1 cellular context compared by ENCODE assay signal in the genomic region with DNA sequence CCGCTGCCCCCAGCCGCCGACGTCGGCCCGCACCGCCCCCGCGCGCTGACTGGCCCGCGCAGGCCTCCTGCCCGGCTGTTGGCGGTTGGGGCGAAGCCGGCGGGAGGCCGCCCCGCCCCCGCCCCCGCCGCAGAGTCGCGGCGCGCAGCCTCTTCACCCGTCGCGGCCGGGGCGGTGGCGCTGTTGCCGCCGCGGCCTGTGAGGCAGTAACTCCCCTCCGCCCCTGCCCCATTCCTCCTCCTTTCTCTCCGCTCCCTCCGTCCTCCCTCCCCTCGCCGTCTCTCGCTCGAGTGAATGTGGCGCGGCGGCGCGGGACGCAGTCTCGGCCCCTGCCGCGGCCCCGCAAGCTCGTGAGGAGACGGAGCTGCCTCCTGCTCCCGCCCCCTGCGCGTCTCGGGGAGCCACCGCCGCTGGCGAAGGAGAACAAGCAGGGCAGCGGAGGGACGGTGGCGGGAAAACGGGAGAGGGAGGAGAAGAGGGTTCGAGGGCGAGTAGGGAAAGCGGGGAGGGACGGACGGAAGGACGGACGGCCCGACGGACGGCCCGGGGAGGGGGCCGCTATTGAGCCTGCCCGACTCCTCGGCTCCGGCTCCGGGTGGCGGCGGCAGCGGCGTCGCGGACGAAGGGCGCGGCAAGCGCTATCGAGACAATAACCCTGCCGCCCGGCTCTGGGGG.
A peak's percentile ranks its signal among the peaks of the same experiment; 100 is the strongest.
TF ChIP-seq lines count a peak whose summit lies in the region.

No MANE protein-coding gene starts in this region.

TF ChIP-seq in GM12878, 131 proteins besides CTCF, POLR2A, EP300 and RAD21 (continued from another document and continues in another):
- TF ChIP-seq RB1 (IDR thresholded peaks at IDR 0.05; ENCODE audit: borderline replicate concordance) (peak; percentile 77; the same call in 1 of the 2 replicates), MTA2 (IDR thresholded peaks at IDR 0.05; ENCODE audit: low read depth) (no peak), ZSCAN29 (IDR thresholded peaks at IDR 0.05) (no peak), IRF4 (IDR thresholded peaks at IDR 0.05; ENCODE audit: low read depth, low read length) (no peak), KLF5 (IDR thresholded peaks at IDR 0.05; ENCODE audit: partially characterized antibody) (no peak), SIN3A (IDR thresholded peaks at IDR 0.05; ENCODE audit: low read depth, low read length) (peak; percentile 57; the same call in 1 of the 2 replicates), RELA (IDR thresholded peaks at IDR 0.05; ENCODE audit: borderline replicate concordance, partially characterized antibody) (no peak), POLR2AphosphoS5 (IDR thresholded peaks at IDR 0.05; ENCODE audit: low read length) (0 out of 2 replicates have a peak, but pooled peaks have one; percentile 10), HDAC6 (IDR thresholded peaks at IDR 0.05; ENCODE audit: unreplicated experiment) (peak; percentile 15), STAT3 (IDR thresholded peaks at IDR 0.05; ENCODE audit: low read depth, low read length) (no peak), STAT1 (conservative IDR thresholded peaks at IDR 0.05) (0 out of 2 replicates have a peak, but pooled peaks have one; percentile 16), HCFC1 (IDR thresholded peaks at IDR 0.05; ENCODE audit: low read length) (no peak), GATAD2B (conservative IDR thresholded peaks at IDR 0.05; ENCODE audit: low read depth) (0 out of 2 replicates have a peak, but pooled peaks have one; percentile 84), FOXK2 (IDR thresholded peaks at IDR 0.05) (no peak), NR2C2 (IDR thresholded peaks at IDR 0.05; ENCODE audit: borderline replicate concordance, control insufficient read depth, insufficient read length, low read depth) (no peak), PML (IDR thresholded peaks at IDR 0.05; ENCODE audit: low read length) (no peak), BHLHE40 (IDR thresholded peaks at IDR 0.05; ENCODE audit: borderline replicate concordance in 1 of 2, low read depth in 2 of 2, low read length in 1 of 2) (peak; percentile 12 to 75; a peak in 3 of 4 replicates), POU2F2 (IDR thresholded peaks at IDR 0.05; ENCODE audit: borderline replicate concordance, low read depth, low read length) (peak; percentile 28; the same call in 1 of the 3 replicates), JUNB (IDR thresholded peaks at IDR 0.05) (no peak), SP1 (IDR thresholded peaks at IDR 0.05; ENCODE audit: low read depth, low read length) (no peak), BCL11A (IDR thresholded peaks at IDR 0.05; ENCODE audit: low read depth, low read length) (no peak), IKZF2 (IDR thresholded peaks at IDR 0.05) (no peak; a peak in 1 of 4 replicates), SUPT20H (IDR thresholded peaks at IDR 0.05; ENCODE audit: borderline replicate concordance, control insufficient read depth, low read depth, low read length) (no peak), PAX8 (IDR thresholded peaks at IDR 0.05) (no peak), SUZ12 (IDR thresholded peaks at IDR 0.05; ENCODE audit: unreplicated experiment) (no peak), YBX1 (IDR thresholded peaks at IDR 0.05) (no peak), ZNF274 (IDR thresholded peaks at IDR 0.05; ENCODE audit: insufficient read depth, insufficient read length) (no peak), ZNF207 (IDR thresholded peaks at IDR 0.05; ENCODE audit: borderline replicate concordance) (peak; percentile 95), MEF2B (IDR thresholded peaks at IDR 0.05; ENCODE audit: partially characterized antibody, poor library complexity, severe bottlenecking) (no peak)
- TF ChIP-seq, protein P1, sequence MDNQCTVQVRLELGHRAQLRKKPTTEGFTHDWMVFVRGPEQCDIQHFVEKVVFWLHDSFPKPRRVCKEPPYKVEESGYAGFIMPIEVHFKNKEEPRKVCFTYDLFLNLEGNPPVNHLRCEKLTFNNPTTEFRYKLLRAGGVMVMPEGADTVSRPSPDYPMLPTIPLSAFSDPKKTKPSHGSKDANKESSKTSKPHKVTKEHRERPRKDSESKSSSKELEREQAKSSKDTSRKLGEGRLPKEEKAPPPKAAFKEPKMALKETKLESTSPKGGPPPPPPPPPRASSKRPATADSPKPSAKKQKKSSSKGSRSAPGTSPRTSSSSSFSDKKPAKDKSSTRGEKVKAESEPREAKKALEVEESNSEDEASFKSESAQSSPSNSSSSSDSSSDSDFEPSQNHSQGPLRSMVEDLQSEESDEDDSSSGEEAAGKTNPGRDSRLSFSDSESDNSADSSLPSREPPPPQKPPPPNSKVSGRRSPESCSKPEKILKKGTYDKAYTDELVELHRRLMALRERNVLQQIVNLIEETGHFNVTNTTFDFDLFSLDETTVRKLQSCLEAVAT (IDR thresholded peaks at IDR 0.05), result no peak; the same call in 1 of the 2 replicates
- TF ChIP-seq, protein P2, sequence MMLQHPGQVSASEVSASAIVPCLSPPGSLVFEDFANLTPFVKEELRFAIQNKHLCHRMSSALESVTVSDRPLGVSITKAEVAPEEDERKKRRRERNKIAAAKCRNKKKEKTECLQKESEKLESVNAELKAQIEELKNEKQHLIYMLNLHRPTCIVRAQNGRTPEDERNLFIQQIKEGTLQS (IDR thresholded peaks at IDR 0.05; ENCODE audit: borderline replicate concordance, extremely low read depth, low read depth, low read length), result no peak
- TF ChIP-seq, protein P3, sequence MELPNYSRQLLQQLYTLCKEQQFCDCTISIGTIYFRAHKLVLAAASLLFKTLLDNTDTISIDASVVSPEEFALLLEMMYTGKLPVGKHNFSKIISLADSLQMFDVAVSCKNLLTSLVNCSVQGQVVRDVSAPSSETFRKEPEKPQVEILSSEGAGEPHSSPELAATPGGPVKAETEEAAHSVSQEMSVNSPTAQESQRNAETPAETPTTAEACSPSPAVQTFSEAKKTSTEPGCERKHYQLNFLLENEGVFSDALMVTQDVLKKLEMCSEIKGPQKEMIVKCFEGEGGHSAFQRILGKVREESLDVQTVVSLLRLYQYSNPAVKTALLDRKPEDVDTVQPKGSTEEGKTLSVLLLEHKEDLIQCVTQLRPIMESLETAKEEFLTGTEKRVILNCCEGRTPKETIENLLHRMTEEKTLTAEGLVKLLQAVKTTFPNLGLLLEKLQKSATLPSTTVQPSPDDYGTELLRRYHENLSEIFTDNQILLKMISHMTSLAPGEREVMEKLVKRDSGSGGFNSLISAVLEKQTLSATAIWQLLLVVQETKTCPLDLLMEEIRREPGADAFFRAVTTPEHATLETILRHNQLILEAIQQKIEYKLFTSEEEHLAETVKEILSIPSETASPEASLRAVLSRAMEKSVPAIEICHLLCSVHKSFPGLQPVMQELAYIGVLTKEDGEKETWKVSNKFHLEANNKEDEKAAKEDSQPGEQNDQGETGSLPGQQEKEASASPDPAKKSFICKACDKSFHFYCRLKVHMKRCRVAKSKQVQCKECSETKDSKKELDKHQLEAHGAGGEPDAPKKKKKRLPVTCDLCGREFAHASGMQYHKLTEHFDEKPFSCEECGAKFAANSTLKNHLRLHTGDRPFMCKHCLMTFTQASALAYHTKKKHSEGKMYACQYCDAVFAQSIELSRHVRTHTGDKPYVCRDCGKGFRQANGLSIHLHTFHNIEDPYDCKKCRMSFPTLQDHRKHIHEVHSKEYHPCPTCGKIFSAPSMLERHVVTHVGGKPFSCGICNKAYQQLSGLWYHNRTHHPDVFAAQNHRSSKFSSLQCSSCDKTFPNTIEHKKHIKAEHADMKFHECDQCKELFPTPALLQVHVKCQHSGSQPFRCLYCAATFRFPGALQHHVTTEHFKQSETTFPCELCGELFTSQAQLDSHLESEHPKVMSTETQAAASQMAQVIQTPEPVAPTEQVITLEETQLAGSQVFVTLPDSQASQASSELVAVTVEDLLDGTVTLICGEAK (IDR thresholded peaks at IDR 0.05; ENCODE audit: borderline replicate concordance), result no peak
- TF ChIP-seq, protein P4, sequence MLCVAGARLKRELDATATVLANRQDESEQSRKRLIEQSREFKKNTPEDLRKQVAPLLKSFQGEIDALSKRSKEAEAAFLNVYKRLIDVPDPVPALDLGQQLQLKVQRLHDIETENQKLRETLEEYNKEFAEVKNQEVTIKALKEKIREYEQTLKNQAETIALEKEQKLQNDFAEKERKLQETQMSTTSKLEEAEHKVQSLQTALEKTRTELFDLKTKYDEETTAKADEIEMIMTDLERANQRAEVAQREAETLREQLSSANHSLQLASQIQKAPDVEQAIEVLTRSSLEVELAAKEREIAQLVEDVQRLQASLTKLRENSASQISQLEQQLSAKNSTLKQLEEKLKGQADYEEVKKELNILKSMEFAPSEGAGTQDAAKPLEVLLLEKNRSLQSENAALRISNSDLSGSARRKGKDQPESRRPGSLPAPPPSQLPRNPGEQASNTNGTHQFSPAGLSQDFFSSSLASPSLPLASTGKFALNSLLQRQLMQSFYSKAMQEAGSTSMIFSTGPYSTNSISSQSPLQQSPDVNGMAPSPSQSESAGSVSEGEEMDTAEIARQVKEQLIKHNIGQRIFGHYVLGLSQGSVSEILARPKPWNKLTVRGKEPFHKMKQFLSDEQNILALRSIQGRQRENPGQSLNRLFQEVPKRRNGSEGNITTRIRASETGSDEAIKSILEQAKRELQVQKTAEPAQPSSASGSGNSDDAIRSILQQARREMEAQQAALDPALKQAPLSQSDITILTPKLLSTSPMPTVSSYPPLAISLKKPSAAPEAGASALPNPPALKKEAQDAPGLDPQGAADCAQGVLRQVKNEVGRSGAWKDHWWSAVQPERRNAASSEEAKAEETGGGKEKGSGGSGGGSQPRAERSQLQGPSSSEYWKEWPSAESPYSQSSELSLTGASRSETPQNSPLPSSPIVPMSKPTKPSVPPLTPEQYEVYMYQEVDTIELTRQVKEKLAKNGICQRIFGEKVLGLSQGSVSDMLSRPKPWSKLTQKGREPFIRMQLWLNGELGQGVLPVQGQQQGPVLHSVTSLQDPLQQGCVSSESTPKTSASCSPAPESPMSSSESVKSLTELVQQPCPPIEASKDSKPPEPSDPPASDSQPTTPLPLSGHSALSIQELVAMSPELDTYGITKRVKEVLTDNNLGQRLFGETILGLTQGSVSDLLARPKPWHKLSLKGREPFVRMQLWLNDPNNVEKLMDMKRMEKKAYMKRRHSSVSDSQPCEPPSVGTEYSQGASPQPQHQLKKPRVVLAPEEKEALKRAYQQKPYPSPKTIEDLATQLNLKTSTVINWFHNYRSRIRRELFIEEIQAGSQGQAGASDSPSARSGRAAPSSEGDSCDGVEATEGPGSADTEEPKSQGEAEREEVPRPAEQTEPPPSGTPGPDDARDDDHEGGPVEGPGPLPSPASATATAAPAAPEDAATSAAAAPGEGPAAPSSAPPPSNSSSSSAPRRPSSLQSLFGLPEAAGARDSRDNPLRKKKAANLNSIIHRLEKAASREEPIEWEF (IDR thresholded peaks at IDR 0.05; ENCODE audit: insufficient replicate concordance, low read depth, low read length), result no peak
- TF ChIP-seq, protein P5, sequence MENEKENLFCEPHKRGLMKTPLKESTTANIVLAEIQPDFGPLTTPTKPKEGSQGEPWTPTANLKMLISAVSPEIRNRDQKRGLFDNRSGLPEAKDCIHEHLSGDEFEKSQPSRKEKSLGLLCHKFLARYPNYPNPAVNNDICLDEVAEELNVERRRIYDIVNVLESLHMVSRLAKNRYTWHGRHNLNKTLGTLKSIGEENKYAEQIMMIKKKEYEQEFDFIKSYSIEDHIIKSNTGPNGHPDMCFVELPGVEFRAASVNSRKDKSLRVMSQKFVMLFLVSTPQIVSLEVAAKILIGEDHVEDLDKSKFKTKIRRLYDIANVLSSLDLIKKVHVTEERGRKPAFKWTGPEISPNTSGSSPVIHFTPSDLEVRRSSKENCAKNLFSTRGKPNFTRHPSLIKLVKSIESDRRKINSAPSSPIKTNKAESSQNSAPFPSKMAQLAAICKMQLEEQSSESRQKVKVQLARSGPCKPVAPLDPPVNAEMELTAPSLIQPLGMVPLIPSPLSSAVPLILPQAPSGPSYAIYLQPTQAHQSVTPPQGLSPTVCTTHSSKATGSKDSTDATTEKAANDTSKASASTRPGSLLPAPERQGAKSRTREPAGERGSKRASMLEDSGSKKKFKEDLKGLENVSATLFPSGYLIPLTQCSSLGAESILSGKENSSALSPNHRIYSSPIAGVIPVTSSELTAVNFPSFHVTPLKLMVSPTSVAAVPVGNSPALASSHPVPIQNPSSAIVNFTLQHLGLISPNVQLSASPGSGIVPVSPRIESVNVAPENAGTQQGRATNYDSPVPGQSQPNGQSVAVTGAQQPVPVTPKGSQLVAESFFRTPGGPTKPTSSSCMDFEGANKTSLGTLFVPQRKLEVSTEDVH (IDR thresholded peaks at IDR 0.05; ENCODE audit: low read depth, partially characterized antibody), result no peak
- TF ChIP-seq, protein P6, sequence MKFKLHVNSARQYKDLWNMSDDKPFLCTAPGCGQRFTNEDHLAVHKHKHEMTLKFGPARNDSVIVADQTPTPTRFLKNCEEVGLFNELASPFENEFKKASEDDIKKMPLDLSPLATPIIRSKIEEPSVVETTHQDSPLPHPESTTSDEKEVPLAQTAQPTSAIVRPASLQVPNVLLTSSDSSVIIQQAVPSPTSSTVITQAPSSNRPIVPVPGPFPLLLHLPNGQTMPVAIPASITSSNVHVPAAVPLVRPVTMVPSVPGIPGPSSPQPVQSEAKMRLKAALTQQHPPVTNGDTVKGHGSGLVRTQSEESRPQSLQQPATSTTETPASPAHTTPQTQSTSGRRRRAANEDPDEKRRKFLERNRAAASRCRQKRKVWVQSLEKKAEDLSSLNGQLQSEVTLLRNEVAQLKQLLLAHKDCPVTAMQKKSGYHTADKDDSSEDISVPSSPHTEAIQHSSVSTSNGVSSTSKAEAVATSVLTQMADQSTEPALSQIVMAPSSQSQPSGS (IDR thresholded peaks at IDR 0.05; ENCODE audit: low read length), result no peak
- TF ChIP-seq, protein P7, sequence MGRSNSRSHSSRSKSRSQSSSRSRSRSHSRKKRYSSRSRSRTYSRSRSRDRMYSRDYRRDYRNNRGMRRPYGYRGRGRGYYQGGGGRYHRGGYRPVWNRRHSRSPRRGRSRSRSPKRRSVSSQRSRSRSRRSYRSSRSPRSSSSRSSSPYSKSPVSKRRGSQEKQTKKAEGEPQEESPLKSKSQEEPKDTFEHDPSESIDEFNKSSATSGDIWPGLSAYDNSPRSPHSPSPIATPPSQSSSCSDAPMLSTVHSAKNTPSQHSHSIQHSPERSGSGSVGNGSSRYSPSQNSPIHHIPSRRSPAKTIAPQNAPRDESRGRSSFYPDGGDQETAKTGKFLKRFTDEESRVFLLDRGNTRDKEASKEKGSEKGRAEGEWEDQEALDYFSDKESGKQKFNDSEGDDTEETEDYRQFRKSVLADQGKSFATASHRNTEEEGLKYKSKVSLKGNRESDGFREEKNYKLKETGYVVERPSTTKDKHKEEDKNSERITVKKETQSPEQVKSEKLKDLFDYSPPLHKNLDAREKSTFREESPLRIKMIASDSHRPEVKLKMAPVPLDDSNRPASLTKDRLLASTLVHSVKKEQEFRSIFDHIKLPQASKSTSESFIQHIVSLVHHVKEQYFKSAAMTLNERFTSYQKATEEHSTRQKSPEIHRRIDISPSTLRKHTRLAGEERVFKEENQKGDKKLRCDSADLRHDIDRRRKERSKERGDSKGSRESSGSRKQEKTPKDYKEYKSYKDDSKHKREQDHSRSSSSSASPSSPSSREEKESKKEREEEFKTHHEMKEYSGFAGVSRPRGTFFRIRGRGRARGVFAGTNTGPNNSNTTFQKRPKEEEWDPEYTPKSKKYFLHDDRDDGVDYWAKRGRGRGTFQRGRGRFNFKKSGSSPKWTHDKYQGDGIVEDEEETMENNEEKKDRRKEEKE (IDR thresholded peaks at IDR 0.05), result no peak
- TF ChIP-seq, protein P8, sequence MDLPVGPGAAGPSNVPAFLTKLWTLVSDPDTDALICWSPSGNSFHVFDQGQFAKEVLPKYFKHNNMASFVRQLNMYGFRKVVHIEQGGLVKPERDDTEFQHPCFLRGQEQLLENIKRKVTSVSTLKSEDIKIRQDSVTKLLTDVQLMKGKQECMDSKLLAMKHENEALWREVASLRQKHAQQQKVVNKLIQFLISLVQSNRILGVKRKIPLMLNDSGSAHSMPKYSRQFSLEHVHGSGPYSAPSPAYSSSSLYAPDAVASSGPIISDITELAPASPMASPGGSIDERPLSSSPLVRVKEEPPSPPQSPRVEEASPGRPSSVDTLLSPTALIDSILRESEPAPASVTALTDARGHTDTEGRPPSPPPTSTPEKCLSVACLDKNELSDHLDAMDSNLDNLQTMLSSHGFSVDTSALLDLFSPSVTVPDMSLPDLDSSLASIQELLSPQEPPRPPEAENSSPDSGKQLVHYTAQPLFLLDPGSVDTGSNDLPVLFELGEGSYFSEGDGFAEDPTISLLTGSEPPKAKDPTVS (IDR thresholded peaks at IDR 0.05; ENCODE audit: low read depth, low read length), result no peak
